Comparison of ENCODE assay signal across 9 cellular contexts in genomic region chr3:138915503-138916498, GRCh38. TPM values are rescaled to one million over a fixed set of nuclear protein-coding genes. Genes with fewer than 3 reads are reported as not detected.
DNase-seq lines count a peak whose midpoint lies in the region; ATAC-seq lines count a peak whose summit lies in the region.
"Had no signal": no experiment of that assay in that cellular context is flagged by ENCODE, and none has a peak within 500 bp of the region (broad histone marks: within the 10 kb centered on the region; RNA-seq: fewer than 3 reads in every experiment).

No MANE protein-coding gene starts in this region.

- H3K4me3 Mint-ChIP-seq in CD4-positive, alpha-beta memory T cell: peak overlapping the region; percentile 69 to 89 (median 86)

- H3K4me1 Mint-ChIP-seq in CD4-positive, alpha-beta memory T cell: peaks cover 3 to 6% (median 4%) of the 10 kb centered on the region in 4 donors

- peaks cover 7% of the 10 kb centered on the region for H3K4me1 ChIP-seq in CD4-positive, alpha-beta memory T cell (ENCODE audit: insufficient read depth, low read length)

- peak overlapping the region; percentile 27 for H3K27ac ChIP-seq in CD4-positive, alpha-beta memory T cell (ENCODE audit: low read depth, low read length)

- peaks cover 2 to 6% of the 10 kb centered on the region in 2 donors for H3K27me3 Mint-ChIP-seq in CD4-positive, alpha-beta memory T cell

- POLR2A ChIA-PET in CD4-positive, alpha-beta memory T cell (lab: Charles Lee; ENCODE audit: partially characterized antibody): interaction anchor here (0.6 to 2.4 kb wide), 10 partner anchors 20 to 336 kb away, joined by 3 to 38 read pairs (median 4); partner anchors contain the start of gene CEP70

- peak; percentile 90 for ATAC-seq in GM19455 (IDR thresholded peaks at IDR 0.05; ENCODE audit: unreplicated experiment)

- H3K36me3 ChIP-seq in CD4-positive, alpha-beta memory T cell (ENCODE audit: insufficient read depth, low read length): no peaks in the 10 kb centered on the region

- intact Hi-C loops in CD4-positive, alpha-beta memory T cell (cut with micrococcal nuclease): loop anchor here (1.0 to 5.0 kb wide), 5 partner anchors 82 to 588 kb away; partner anchors contain the start of genes CEP70, NME9 and PIK3CB

- H3K9me3 ChIP-seq in CD4-positive, alpha-beta memory T cell (ENCODE audit: control insufficient read depth in 1 of 2, low read length in 2 of 2): no peaks in the 10 kb centered on the region

- peak; percentile 72 to 79 (median 75) for DNase-seq in CD4-positive, alpha-beta memory T cell
- peak; percentile 95 for DNase-seq in HK-2 (ENCODE audit: unreplicated experiment)
- DNase-seq in NCI-H82 treated with DMSO at 0.1 percent for 48 hours (lab: John Stamatoyannopoulos, UW; ENCODE audit: unreplicated experiment): peak; percentile 57
- peak; percentile 45 to 71 for DNase-seq in activated CD8-positive, alpha-beta memory T cell treated with anti-CD3 and anti-CD28 coated beads for 1 hour (ENCODE audit: extremely low read depth in 1 of 2, low read depth in 1 of 2)
- DNase-seq in effector CD4-positive, alpha-beta T cell: peak; percentile 70
- DNase-seq in medulla oblongata (ENCODE audit: extremely low spot score): peak; percentile 93
- DNase-seq in stimulated activated CD4-positive, alpha-beta T cell treated with anti-CD3 and anti-CD28 coated beads, TNF-alpha, amount 100 ng/mL, for 48 hours (ENCODE audit: low read depth in 3 of 3): peak; percentile 69 to 80 (median 71)

- peak overlapping the region; percentile 69 to 73 for H3K4me3 ChIP-seq in CD4-positive, alpha-beta memory T cell (ENCODE audit: low read length in 2 of 2)

- no peaks in the 10 kb centered on the region for H3K9me3 Mint-ChIP-seq in CD4-positive, alpha-beta memory T cell

- H3K36me3 Mint-ChIP-seq in CD4-positive, alpha-beta memory T cell: no peaks in the 10 kb centered on the region

- peak overlapping the region in 6 of 7 donors; percentile 8 to 75 (median 62) for H3K27ac Mint-ChIP-seq in CD4-positive, alpha-beta memory T cell

- no peaks in the 10 kb centered on the region for H3K27me3 ChIP-seq in CD4-positive, alpha-beta memory T cell (ENCODE audit: insufficient read depth, low read length)

- CTCF ChIA-PET in CD4-positive, alpha-beta memory T cell (lab: Charles Lee; ENCODE audit: partially characterized antibody): interaction anchor here (0.6 to 18.8 kb wide), 82 partner anchors 8 to 847 kb away, joined by 3 to 739 read pairs (median 5); partner anchors contain the start of genes CEP70 and PIK3CB

RNA-seq across cellular contexts. Expression of gene FOXL2, which starts 31.1 kb away (rescaled TPM):
- total RNA-seq in CD4-positive, alpha-beta memory T cell: not detected
- polyA plus RNA-seq in CD4-positive, alpha-beta memory T cell: not detected
- total RNA-seq: subcutaneous adipose tissue had no signal

RNA-seq across cellular contexts. Expression of gene FOXL2NB, which starts 31.2 kb away (rescaled TPM):
- not detected for total RNA-seq in CD4-positive, alpha-beta memory T cell
- polyA plus RNA-seq in CD4-positive, alpha-beta memory T cell: under 1 TPM in 1 of 2 donors, not detected in 1; 0.04 TPM
- total RNA-seq: subcutaneous adipose tissue had no signal

Comparison
In these comparisons a context has a peak if more than half of its experiments do, and no peak if none do; other contexts are left out.
1. Peak in every context shown above with its lines: DNase-seq, ATAC-seq, H3K4me3 ChIP-seq and H3K27ac ChIP-seq.